Comparison of ENCODE assay signal across 9 cellular contexts in the genomic region with DNA sequence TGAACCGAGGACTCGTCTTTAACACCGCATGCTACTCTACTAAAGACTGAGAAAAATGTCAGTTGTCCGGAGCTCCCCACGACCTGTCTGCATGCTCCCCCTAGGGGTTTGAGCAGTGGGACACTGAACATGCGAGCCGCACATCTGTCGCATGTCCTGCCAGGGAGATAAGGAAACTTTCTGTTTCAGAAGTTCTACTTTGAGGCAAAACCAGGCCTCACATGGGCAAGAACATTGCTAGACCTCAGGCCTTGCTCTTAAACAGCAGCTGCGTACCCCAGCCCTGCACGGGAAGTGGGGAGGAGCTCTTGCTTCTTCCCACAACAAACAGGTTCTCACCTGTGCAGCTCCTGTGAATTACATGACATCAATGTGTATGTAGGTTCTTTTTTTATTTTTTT. TPM values are rescaled to one million over a fixed set of nuclear protein-coding genes. Genes with fewer than 3 reads are reported as not detected.
DNase-seq lines count a peak whose midpoint lies in the region; ATAC-seq and TF ChIP-seq lines count a peak whose summit lies in the region.
"Had no signal": no experiment of that assay in that cellular context is flagged by ENCODE, and none has a peak within 500 bp of the region (broad histone marks: within the 10 kb centered on the region; RNA-seq: fewer than 3 reads in every experiment).

No MANE protein-coding gene starts in this region.

- no peaks in the 10 kb centered on the region for H4K20me1 ChIP-seq in smooth muscle cell (ENCODE audit: low read depth)

- ATAC-seq in GM19397 (IDR thresholded peaks at IDR 0.05; ENCODE audit: unreplicated experiment) = peak; percentile 52
- peak; percentile 52 for ATAC-seq in HG03432 (IDR thresholded peaks at IDR 0.05; ENCODE audit: unreplicated experiment)
- no peak for ATAC-seq in activated T-cell treated with anti-CD3 and anti-CD28 coated beads, Interleukin-2, amount 50 U/mL, for 4 hours
- no peak for ATAC-seq in stimulated activated naive B cell treated with anti-CD40 and anti-IgM and Interleukin-4, amounts not matched to agents 10 μg/mL and 1 μg/mL and 100 μg/mL, for 72 hours (replicated peaks)

- H3K27me3 Mint-ChIP-seq in activated T-cell treated with anti-CD3 and anti-CD28 coated beads, Interleukin-2, amount 50 U/mL, for 4 hours (ENCODE audit: low read depth) = no peaks in the 10 kb centered on the region
- no peaks in the 10 kb centered on the region for H3K27me3 Mint-ChIP-seq in stimulated activated naive B cell treated with anti-CD40 and anti-IgM and Interleukin-4, amounts not matched to agents 10 μg/mL and 1 μg/mL and 100 μg/mL, for 72 hours

- no peaks in the 10 kb centered on the region for H3K4me1 ChIP-seq in smooth muscle cell (ENCODE audit: low read depth)
- H3K4me1 ChIP-seq: thyroid gland had no signal

- H3K4me2 ChIP-seq in smooth muscle cell = no peak overlapping the region

- no peaks in the 10 kb centered on the region for H3F3A ChIP-seq in smooth muscle cell (ENCODE audit: low read depth)

- H3K4me1 Mint-ChIP-seq in activated T-cell treated with anti-CD3 and anti-CD28 coated beads, Interleukin-2, amount 50 U/mL, for 4 hours (ENCODE audit: low read depth) = peaks cover 83% of the 10 kb centered on the region
- peaks cover 48 to 94% of the 10 kb centered on the region in 2 donors for H3K4me1 Mint-ChIP-seq in stimulated activated naive B cell treated with anti-CD40 and anti-IgM and Interleukin-4, amounts not matched to agents 10 μg/mL and 1 μg/mL and 100 μg/mL, for 72 hours

- no peaks in the 10 kb centered on the region for H3K79me2 ChIP-seq in smooth muscle cell (ENCODE audit: low read depth)

- H3K4me3 ChIP-seq in smooth muscle cell = no peak overlapping the region
- H3K4me3 ChIP-seq: thyroid gland had no signal

- peak overlapping the region; percentile 45 for H3K4me3 Mint-ChIP-seq in activated T-cell treated with anti-CD3 and anti-CD28 coated beads, Interleukin-2, amount 50 U/mL, for 4 hours
- peak overlapping the region; percentile 48 to 53 for H3K4me3 Mint-ChIP-seq in stimulated activated naive B cell treated with anti-CD40 and anti-IgM and Interleukin-4, amounts not matched to agents 10 μg/mL and 1 μg/mL and 100 μg/mL, for 72 hours

- peak overlapping the region; percentile 97 for H3K27ac Mint-ChIP-seq in stimulated activated naive B cell treated with anti-CD40 and anti-IgM and Interleukin-4, amounts not matched to agents 10 μg/mL and 1 μg/mL and 100 μg/mL, for 72 hours

- H3K9ac ChIP-seq in smooth muscle cell (ENCODE audit: low read depth) = no peak overlapping the region

- H2AFZ ChIP-seq in smooth muscle cell (ENCODE audit: low read depth) = no peak overlapping the region

- H3K36me3 ChIP-seq in smooth muscle cell (ENCODE audit: low read depth) = no peaks in the 10 kb centered on the region
- H3K36me3 ChIP-seq: thyroid gland had no signal

- peaks cover 3% of the 10 kb centered on the region for H3K9me3 Mint-ChIP-seq in activated T-cell treated with anti-CD3 and anti-CD28 coated beads, Interleukin-2, amount 50 U/mL, for 4 hours
- H3K9me3 Mint-ChIP-seq in stimulated activated naive B cell treated with anti-CD40 and anti-IgM and Interleukin-4, amounts not matched to agents 10 μg/mL and 1 μg/mL and 100 μg/mL, for 72 hours = peaks cover 8 to 11% of the 10 kb centered on the region in 2 donors

- no peaks in the 10 kb centered on the region for H3K36me3 Mint-ChIP-seq in activated T-cell treated with anti-CD3 and anti-CD28 coated beads, Interleukin-2, amount 50 U/mL, for 4 hours (ENCODE audit: insufficient read depth)
- peaks cover 16 to 19% of the 10 kb centered on the region in 2 donors for H3K36me3 Mint-ChIP-seq in stimulated activated naive B cell treated with anti-CD40 and anti-IgM and Interleukin-4, amounts not matched to agents 10 μg/mL and 1 μg/mL and 100 μg/mL, for 72 hours

- no peak for TF ChIP-seq CTCF in smooth muscle cell (IDR thresholded peaks at IDR 0.05; ENCODE audit: borderline replicate concordance, insufficient read depth, poor library complexity, severe bottlenecking)

- DNase-seq in activated T-cell treated with anti-CD3 and anti-CD28 coated beads, Interleukin-2, amount 50 U/mL, for 4 hours = peak; percentile 31
- peak; percentile 44 for DNase-seq in stimulated activated naive B cell treated with anti-CD40 and anti-IgM and Interleukin-4, amounts not matched to agents 10 μg/mL and 1 μg/mL and 100 μg/mL, for 72 hours
- no peak for DNase-seq in LoVo (ENCODE audit: low spot score)
- DNase-seq in NCI-H1930 (lab: John Stamatoyannopoulos, UW) = no peak
- DNase-seq in smooth muscle cell (lab: John Stamatoyannopoulos, UW; ENCODE audit: unreplicated experiment) = no peak
- no peak for DNase-seq in NOMO-1 (lab: John Stamatoyannopoulos, UW; ENCODE audit: unreplicated experiment in 2 of 2)

- H3K9me3 ChIP-seq in smooth muscle cell (replicated peaks; ENCODE audit: low read depth) = no peaks in the 10 kb centered on the region
- H3K9me3 ChIP-seq: thyroid gland had no signal

- WGBS in smooth muscle cell (ENCODE audit: low lambda C conversion rate) = 90% methylated on average over 10 of the region's 10 CpGs

- H3K27ac ChIP-seq in smooth muscle cell (ENCODE audit: low read depth) = no peak overlapping the region
- H3K27ac ChIP-seq: thyroid gland had no signal

- H3K27me3 ChIP-seq in smooth muscle cell (ENCODE audit: low read depth) = no peaks in the 10 kb centered on the region
- H3K27me3 ChIP-seq: thyroid gland had no signal

RNA-seq across cellular contexts. Expression of a gene that starts 30.3 kb away (rescaled TPM):
- total RNA-seq in activated T-cell treated with anti-CD3 and anti-CD28 coated beads, Interleukin-2, amount 50 U/mL, for 4 hours = 10 to 100 TPM; 14.9 to 18.5 (median 15.8) TPM
- 28.1 and 34.6 TPM in 2 replicates for total RNA-seq in smooth muscle cell
- 23.2 and 33.0 TPM in 2 replicates for polyA plus RNA-seq in smooth muscle cell

Comparison
In these comparisons a context has a peak if more than half of its experiments do, and no peak if none do; other contexts are left out.
1. ATAC-seq: peak in GM19397 (single experiment) and HG03432 (single experiment); none in activated T-cell treated with anti-CD3 and anti-CD28 coated beads, Interleukin-2, amount 50 U/mL, for 4 hours (0 of 2) and stimulated activated naive B cell treated with anti-CD40 and anti-IgM and Interleukin-4, amounts not matched to agents 10 μg/mL and 1 μg/mL and 100 μg/mL, for 72 hours (0 of 2).
2. DNase-seq: peak in activated T-cell treated with anti-CD3 and anti-CD28 coated beads, Interleukin-2, amount 50 U/mL, for 4 hours (single experiment) and stimulated activated naive B cell treated with anti-CD40 and anti-IgM and Interleukin-4, amounts not matched to agents 10 μg/mL and 1 μg/mL and 100 μg/mL, for 72 hours (single experiment); none in LoVo (single experiment), NCI-H1930 (0 of 2), smooth muscle cell (single experiment) and NOMO-1 (0 of 2).